8 cellular contexts compared by ENCODE assay signal in the genomic region with DNA sequence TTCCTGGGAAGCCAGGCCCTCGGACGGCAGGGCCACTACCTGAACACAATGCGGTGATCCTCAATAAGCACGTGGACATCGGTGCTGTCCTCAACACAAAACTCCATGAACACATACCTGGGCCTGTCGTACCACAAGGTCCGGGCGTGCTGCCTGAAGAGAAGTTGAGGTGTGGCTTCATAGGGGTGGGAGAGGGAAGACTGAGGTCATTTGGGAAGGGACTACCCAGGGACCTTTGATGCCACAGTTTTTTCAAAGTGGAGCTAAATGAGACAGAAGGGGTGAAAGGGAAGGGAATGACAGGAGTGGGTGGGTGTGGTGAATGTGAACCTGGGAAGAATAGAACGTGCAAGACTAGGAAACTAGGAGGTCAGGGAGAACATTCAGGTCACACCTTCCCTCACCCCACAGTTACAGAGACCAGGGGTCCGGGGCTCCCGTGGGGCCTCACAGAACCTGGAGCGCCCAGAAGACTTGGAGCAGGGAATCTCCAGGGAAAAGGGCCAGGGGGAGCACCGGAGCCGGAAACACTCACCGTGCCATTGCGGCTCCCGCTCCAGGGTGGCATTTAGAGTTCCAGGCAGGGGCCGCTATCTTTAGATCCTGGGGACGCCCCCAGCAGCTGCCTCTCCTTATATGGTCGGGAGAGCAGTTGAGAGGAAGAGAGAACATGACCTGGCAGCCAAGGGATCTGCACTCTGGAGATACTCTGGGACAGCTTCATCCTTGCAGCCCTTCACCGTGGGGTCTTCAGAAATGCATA. TPM values are rescaled to one million over a fixed set of nuclear protein-coding genes. Genes with fewer than 3 reads are reported as not detected.
DNase-seq lines count a peak whose midpoint lies in the region; ATAC-seq, FAIRE-seq and TF ChIP-seq lines count a peak whose summit lies in the region.

A gene (minus strand): TSS at position 570 of the 763 bp plus-strand sequence. CDS start 27 bp downstream, at position 543.

- peak; percentile 36 for FAIRE-seq in HTR-8/SVneo (lab: Jason Lieb, UNC)

- H4K20me1 ChIP-seq in PC-9 (ENCODE audit: insufficient read depth) (peaks cover 4% of the 10 kb centered on the region; the same call in 1 of the 2 replicates), smooth muscle cell (ENCODE audit: low read depth) (peaks cover 21% of the 10 kb centered on the region)

- CTCF ChIA-PET in activated CD8-positive, alpha-beta memory T cell treated with anti-CD3 and anti-CD28 coated beads, Interleukin-2, amount 10 ng/mL, durations not matched to agents 7 days and 5 days (lab: Charles Lee): interaction anchor here (0.7 to 3.4 kb wide), 2 partner anchors 9 to 19 kb away, joined by 3 to 26 read pairs; a partner anchor contains a TSS
- CTCF ChIA-PET in PC-9 (lab: Charles Lee): no interaction called here

- H3K36me3 Mint-ChIP-seq in activated CD8-positive, alpha-beta memory T cell treated with anti-CD3 and anti-CD28 coated beads, Interleukin-2, amount 10 ng/mL, durations not matched to agents 7 days and 5 days: peaks cover 15% of the 10 kb centered on the region
- peaks cover 14% of the 10 kb centered on the region for H3K36me3 Mint-ChIP-seq in brain

- H3K4me3 Mint-ChIP-seq in activated CD8-positive, alpha-beta memory T cell treated with anti-CD3 and anti-CD28 coated beads, Interleukin-2, amount 10 ng/mL, durations not matched to agents 7 days and 5 days: peak within 1 kb of the TSS; percentile 100
- peak within 1 kb of the TSS; percentile 97 to 100 (median 99) for H3K4me3 Mint-ChIP-seq in brain

- peak; percentile 56 for DNase-seq in activated CD8-positive, alpha-beta memory T cell treated with anti-CD3 and anti-CD28 coated beads, Interleukin-2, amount 10 ng/mL, durations not matched to agents 7 days and 5 days
- no peak for DNase-seq in activated CD8-positive, alpha-beta memory T cell treated with anti-CD3 and anti-CD28 coated beads, Interleukin-2, amount 50 U/mL, for 48 hours
- DNase-seq in HTR-8/SVneo (ENCODE audit: insufficient read length, low spot score) (peak; percentile 68), PC-9 (peak in 1 of 2 experiments; percentile 35), iPS-NIHi11 (ENCODE audit: low spot score) (peak; percentile 84), smooth muscle cell (lab: John Stamatoyannopoulos, UW; ENCODE audit: unreplicated experiment) (peak; percentile 36)

- H3K9me2 ChIP-seq in PC-9 (ENCODE audit: insufficient read depth): no peaks in the 10 kb centered on the region

- H3K79me2 ChIP-seq in PC-9 (ENCODE audit: low read depth) (peaks cover 39% of the 10 kb centered on the region), smooth muscle cell (ENCODE audit: low read depth) (peaks cover 34% of the 10 kb centered on the region)

- H3K9me3 ChIP-seq in PC-9 (ENCODE audit: insufficient read depth, low read depth): no peaks in the 10 kb centered on the region
- no peaks in the 10 kb centered on the region for H3K9me3 ChIP-seq in smooth muscle cell (replicated peaks; ENCODE audit: low read depth)

- H3K27ac Mint-ChIP-seq in activated CD8-positive, alpha-beta memory T cell treated with anti-CD3 and anti-CD28 coated beads, Interleukin-2, amount 10 ng/mL, durations not matched to agents 7 days and 5 days: peak within 1 kb of the TSS; percentile 97
- H3K27ac Mint-ChIP-seq in brain: peak within 1 kb of the TSS; percentile 88 to 99 (median 94)

- H3K27ac ChIP-seq in PC-9 (peak within 1 kb of the TSS; percentile 25; the same call in 1 of the 2 replicates), smooth muscle cell (ENCODE audit: low read depth) (peak within 1 kb of the TSS; percentile 81)

- 35% methylated on average over 21 of the region's 21 CpGs for WGBS in smooth muscle cell (ENCODE audit: low lambda C conversion rate)

- no TSS peak for BruUV-seq in PC-9 (replicated peaks; lab: Mats Ljungman, UMichigan)

- no peak for TF ChIP-seq CTCF in PC-9 (conservative IDR thresholded peaks at IDR 0.05)
- TF ChIP-seq CTCF in brain (conservative IDR thresholded peaks at IDR 0.05): no peak
- TF ChIP-seq CTCF in smooth muscle cell (IDR thresholded peaks at IDR 0.05; ENCODE audit: borderline replicate concordance, insufficient read depth, poor library complexity, severe bottlenecking): no peak

- peak within 1 kb of the TSS; percentile 81 for H3K4me3 ChIP-seq in PC-9
- peak within 1 kb of the TSS; percentile 93 for H3K4me3 ChIP-seq in smooth muscle cell

- intact Hi-C loops in PC-9 (cut with micrococcal nuclease; ENCODE audit: unreplicated experiment): loop anchor here (1.0 kb wide), 1 partner anchor 11 kb away; no protein-coding TSS in a partner anchor

- H3K4me2 ChIP-seq in PC-9 (peak within 1 kb of the TSS; percentile 95), smooth muscle cell (peak within 1 kb of the TSS; percentile 99)

- H3K4me1 Mint-ChIP-seq in activated CD8-positive, alpha-beta memory T cell treated with anti-CD3 and anti-CD28 coated beads, Interleukin-2, amount 10 ng/mL, durations not matched to agents 7 days and 5 days: peaks cover 32% of the 10 kb centered on the region
- peaks cover 37% of the 10 kb centered on the region for H3K4me1 Mint-ChIP-seq in brain

- H3K4me1 ChIP-seq in PC-9 (replicated peaks; ENCODE audit: insufficient read depth) (peaks cover 20% of the 10 kb centered on the region), smooth muscle cell (ENCODE audit: low read depth) (peaks cover 7% of the 10 kb centered on the region)

- no peaks in the 10 kb centered on the region for H3K27me3 ChIP-seq in PC-9 (ENCODE audit: insufficient read depth, low read depth)
- H3K27me3 ChIP-seq in smooth muscle cell (ENCODE audit: low read depth): no peaks in the 10 kb centered on the region

- H3K36me3 ChIP-seq in PC-9 (ENCODE audit: low read depth) (no peaks in the 10 kb centered on the region), smooth muscle cell (ENCODE audit: low read depth) (no peaks in the 10 kb centered on the region)

- peak; percentile 44 for ATAC-seq in activated CD8-positive, alpha-beta memory T cell treated with anti-CD3 and anti-CD28 coated beads, Interleukin-2, amount 10 ng/mL, durations not matched to agents 7 days and 5 days
- no peak for ATAC-seq in GM21360 (IDR thresholded peaks at IDR 0.05; ENCODE audit: unreplicated experiment)

- H3K9me3 Mint-ChIP-seq in activated CD8-positive, alpha-beta memory T cell treated with anti-CD3 and anti-CD28 coated beads, Interleukin-2, amount 10 ng/mL, durations not matched to agents 7 days and 5 days (ENCODE audit: low read depth): no peaks in the 10 kb centered on the region
- H3K9me3 Mint-ChIP-seq in brain: peaks cover 0 to 4% (median 0%) of the 10 kb centered on the region in 5 experiments

- H3K27me3 Mint-ChIP-seq in activated CD8-positive, alpha-beta memory T cell treated with anti-CD3 and anti-CD28 coated beads, Interleukin-2, amount 10 ng/mL, durations not matched to agents 7 days and 5 days: no peaks in the 10 kb centered on the region
- peaks cover 14% of the 10 kb centered on the region for H3K27me3 Mint-ChIP-seq in brain

- POLR2A ChIA-PET in PC-9 (lab: Charles Lee; ENCODE audit: unreplicated experiment): no interaction called here

- H2AFZ ChIP-seq in PC-9 (peak within 1 kb of the TSS; percentile 80), smooth muscle cell (ENCODE audit: low read depth) (peak within 1 kb of the TSS; percentile 79)

- no peaks in the 10 kb centered on the region; the same call in 1 of the 2 replicates for H3F3A ChIP-seq in PC-9 (ENCODE audit: insufficient read depth, low read depth)
- H3F3A ChIP-seq in smooth muscle cell (ENCODE audit: low read depth): no peaks in the 10 kb centered on the region

- peak within 1 kb of the TSS; percentile 90 for H3K9ac ChIP-seq in smooth muscle cell (ENCODE audit: low read depth)

RNA-seq across cellular contexts. Expression of the gene that starts here (rescaled TPM):
- under 1 TPM in 1 of 2 experiments, not detected in 1; 0.30 TPM for total RNA-seq in activated CD8-positive, alpha-beta memory T cell treated with anti-CD3 and anti-CD28 coated beads, Interleukin-2, amount 10 ng/mL, durations not matched to agents 7 days and 5 days
- total RNA-seq in PC-9 (2021): 0.70 and 1.3 TPM in 2 replicates
- 1.5 TPM for polyA plus RNA-seq in brain (ENCODE audit: insufficient read depth, low read depth, low replicate concordance)
- 1.3 and 6.7 TPM in 2 replicates for total RNA-seq in smooth muscle cell
- 6.8 and 8.3 TPM in 2 replicates for polyA plus RNA-seq in smooth muscle cell

Comparison
In these comparisons a context has a peak if more than half of its experiments do, and no peak if none do; other contexts are left out.
1. Peak in DNase-seq and ATAC-seq in activated CD8-positive, alpha-beta memory T cell treated with anti-CD3 and anti-CD28 coated beads, Interleukin-2, amount 10 ng/mL, durations not matched to agents 7 days and 5 days; RNA of the gene not detected or under 1 TPM.